Comparison of ENCODE assay signal across 38 cellular contexts in the genomic region with DNA sequence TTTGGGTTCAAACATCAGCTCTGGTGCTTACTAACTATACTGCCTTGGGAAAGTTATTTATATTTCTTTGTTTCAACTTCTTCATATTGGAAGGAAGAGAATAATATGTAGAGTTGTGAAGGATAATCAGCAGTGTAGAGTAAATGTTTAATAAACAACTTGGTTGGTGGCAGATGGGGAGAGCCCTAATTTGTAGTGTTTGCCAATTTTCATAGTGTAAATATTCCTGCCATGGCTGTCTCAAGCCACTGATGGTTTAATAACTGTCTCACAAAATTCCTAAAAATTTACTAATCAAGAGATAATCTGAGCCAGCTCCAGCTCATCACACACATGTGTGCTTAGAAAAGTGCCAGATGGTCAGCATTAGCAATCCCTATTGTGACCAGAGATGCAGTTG. TPM values are rescaled to one million over a fixed set of nuclear protein-coding genes. Genes with fewer than 3 reads are reported as not detected.
"Had no signal": no experiment of that assay in that cellular context is flagged by ENCODE, and none has a peak within 500 bp of the region (broad histone marks: within the 10 kb centered on the region; RNA-seq: fewer than 3 reads in every experiment).

A gene (plus strand): TSS at position 301 of the 400 bp plus-strand sequence. CDS start 2,824 bp downstream, outside the sequence.

- H3K4me3 ChIP-seq: MG63 had no signal

- H3K27ac ChIP-seq: KMS-11 had no signal

- H3K4me2 ChIP-seq: KMS-11 had no signal

- H3K27me3 ChIP-seq: MG63 had no signal

- H3K9me3 ChIP-seq: MG63 had no signal

- H3K9ac ChIP-seq: KMS-11 had no signal

- H3K36me3 ChIP-seq: MG63 had no signal

- DNase-seq: Karpas-422, Kasumi-1, KBM-7, KG1, MG63, MM.1S, MV-4-11, NCI-H1048, NCI-H1092, NCI-H1092 treated with DMSO at 0.1 percent for 48 hours, NCI-H1105, NCI-H1105 treated with DMSO at 0.1 percent for 48 hours, NCI-H1417, NCI-H1436, NCI-H1436 treated with DMSO at 0.1 percent for 48 hours, NCI-H146, NCI-H1694, NCI-H1694 treated with DMSO at 0.1 percent for 48 hours, NCI-H187, NCI-H187 treated with DMSO at 0.1 percent for 48 hours, NCI-H1930, NCI-H2029, NCI-H2029 treated with DMSO at 0.1 percent for 48 hours, NCI-H2081, NCI-H2081 treated with DMSO at 0.1 percent for 48 hours, NCI-H2107, NCI-H2171, NCI-H2171 treated with DMSO at 0.1 percent for 48 hours, NCI-H2227 treated with DMSO at 0.1 percent for 48 hours, NCI-H226, NCI-H345, NCI-H446, NCI-H446 treated with DMSO at 0.1 percent for 48 hours had no signal

RNA-seq across cellular contexts. Expression of the gene that starts here (rescaled TPM):
- total RNA-seq: LHCN-M2, M059J, MCF 10A, NCI-H460 had no signal
